ENCODE assay signal across 8 cellular contexts in the genomic region with DNA sequence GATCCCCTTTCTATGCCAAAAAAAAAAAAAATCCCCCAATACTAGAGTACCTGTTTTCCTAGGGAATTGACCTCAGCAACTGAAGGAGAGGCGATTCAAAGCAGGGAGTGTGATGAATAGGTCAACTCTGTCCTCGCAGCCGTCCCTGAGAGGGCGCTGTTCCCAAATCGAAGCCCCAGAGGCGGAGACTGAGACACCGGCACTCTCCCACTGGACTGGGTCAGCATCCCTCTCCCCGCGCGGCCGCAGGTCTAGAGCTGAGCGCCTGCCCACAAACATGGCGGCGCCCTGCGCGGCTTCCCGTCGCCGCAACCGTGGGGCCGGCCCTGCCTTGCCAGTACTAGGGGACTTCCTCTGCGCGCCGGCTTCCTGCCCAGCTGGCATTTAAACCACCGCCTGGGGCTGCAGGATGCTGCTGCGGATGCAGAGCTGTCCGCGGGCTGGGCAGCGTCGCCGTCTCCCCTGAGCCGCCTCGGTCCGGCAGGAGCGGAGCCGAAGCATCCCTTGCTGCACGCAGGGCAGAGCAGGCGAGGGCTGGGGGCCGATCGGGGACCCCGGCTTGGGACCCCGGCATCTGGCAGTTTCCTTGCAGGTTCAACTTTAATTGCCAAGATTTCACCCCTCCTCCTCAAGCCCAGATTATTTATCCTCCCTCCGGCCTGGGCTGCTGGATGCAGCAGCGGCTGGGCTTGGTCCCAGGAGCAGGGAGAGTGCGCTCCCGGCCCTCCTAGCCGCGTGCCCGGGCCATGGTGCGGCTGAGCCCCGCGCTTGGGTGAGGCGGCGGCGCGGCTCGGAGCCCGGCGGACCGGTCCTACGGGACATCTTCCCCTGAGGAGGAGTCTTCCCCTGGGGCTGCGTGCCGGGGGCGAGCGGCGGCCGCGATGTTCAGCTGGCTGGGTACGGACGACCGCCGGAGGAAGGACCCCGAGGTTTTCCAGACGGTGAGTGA. TPM values are rescaled to one million over a fixed set of nuclear protein-coding genes. Genes with fewer than 3 reads are reported as not detected.
DNase-seq lines count a peak whose midpoint lies in the region; ATAC-seq and TF ChIP-seq lines count a peak whose summit lies in the region.

A gene (plus strand): TSS at position 412 of the 949 bp plus-strand sequence. CDS start 470 bp downstream, at position 882.

- H3K9me3 Mint-ChIP-seq in activated naive CD4-positive, alpha-beta T cell treated with anti-CD3 and anti-CD28 coated beads for 36 hours: no peaks in the 10 kb centered on the region

- CTCF ChIA-PET in activated naive CD4-positive, alpha-beta T cell treated with anti-CD3 and anti-CD28 coated beads for 36 hours (lab: Charles Lee): interaction anchor here (0.9 kb wide), 1 partner anchor 99 kb away, joined by 4 read pairs; no protein-coding TSS in a partner anchor

- intact Hi-C loops in activated naive CD4-positive, alpha-beta T cell treated with anti-CD3 and anti-CD28 coated beads for 36 hours (cut with micrococcal nuclease): loop anchor here (2.0 to 5.0 kb wide), 3 partner anchors 91 to 1087 kb away; a partner anchor contains a TSS

- DNase-seq in DMS114 treated with DMSO at 0.1 percent for 48 hours (lab: John Stamatoyannopoulos, UW; ENCODE audit: unreplicated experiment) (peak; percentile 83), KG1 (lab: John Stamatoyannopoulos, UW) (peak; percentile 40), germinal center (ENCODE audit: low spot score) (peak; percentile 86), non-pigmented ciliary epithelial cell (ENCODE audit: low read depth) (peak; percentile 65), superior temporal gyrus (ENCODE audit: extremely low spot score) (peak; percentile 93)
- DNase-seq in activated naive CD4-positive, alpha-beta T cell treated with anti-CD3 and anti-CD28 coated beads for 36 hours: peak; percentile 89

- no peaks in the 10 kb centered on the region for H3K27me3 Mint-ChIP-seq in activated naive CD4-positive, alpha-beta T cell treated with anti-CD3 and anti-CD28 coated beads for 36 hours (ENCODE audit: low read depth)

- no peak within 1 kb of the TSS for H3K27ac Mint-ChIP-seq in activated naive CD4-positive, alpha-beta T cell treated with anti-CD3 and anti-CD28 coated beads for 36 hours

- H3K4me3 Mint-ChIP-seq in activated naive CD4-positive, alpha-beta T cell treated with anti-CD3 and anti-CD28 coated beads for 36 hours: peak within 1 kb of the TSS; percentile 64

- H3K4me1 Mint-ChIP-seq in activated naive CD4-positive, alpha-beta T cell treated with anti-CD3 and anti-CD28 coated beads for 36 hours (ENCODE audit: low read depth): peaks cover 14% of the 10 kb centered on the region

- peak; percentile 93 for ATAC-seq in GM21619 (IDR thresholded peaks at IDR 0.05; ENCODE audit: unreplicated experiment)

- H3K36me3 Mint-ChIP-seq in activated naive CD4-positive, alpha-beta T cell treated with anti-CD3 and anti-CD28 coated beads for 36 hours (ENCODE audit: low read depth): no peaks in the 10 kb centered on the region

- TF ChIP-seq POLR2A in Raji (IDR thresholded peaks at IDR 0.05; ENCODE audit: insufficient read depth, low read depth, low read length): 0 out of 2 replicates have a peak, but pooled peaks have one; percentile 15

RNA-seq across cellular contexts. Expression of the gene that starts here (rescaled TPM):
- total RNA-seq in activated naive CD4-positive, alpha-beta T cell treated with anti-CD3 and anti-CD28 coated beads for 36 hours: under 1 TPM; 0.67 to 0.74 TPM

Comparison
In these comparisons a context has a peak if more than half of its experiments do, and no peak if none do; other contexts are left out.
1. Peak in every context shown above with its lines: DNase-seq and ATAC-seq.
2. Peak in DNase-seq in activated naive CD4-positive, alpha-beta T cell treated with anti-CD3 and anti-CD28 coated beads for 36 hours; RNA of the gene not detected or under 1 TPM.
3. DNase-seq: peak in every context shown above with its lines; median percentile 93 in superior temporal gyrus; 89 in activated naive CD4-positive, alpha-beta T cell treated with anti-CD3 and anti-CD28 coated beads for 36 hours; 86 in germinal center; 83 in DMS114 treated with DMSO at 0.1 percent for 48 hours; 65 in non-pigmented ciliary epithelial cell; 40 in KG1.